ENCODE assay signal across 9 cellular contexts in genomic region chr5:124729687-124730359, GRCh38. TPM values are rescaled to one million over a fixed set of nuclear protein-coding genes. Genes with fewer than 3 reads are reported as not detected.
DNase-seq lines count a peak whose midpoint lies in the region; FAIRE-seq and TF ChIP-seq lines count a peak whose summit lies in the region.
"Had no signal": no experiment of that assay in that cellular context is flagged by ENCODE, and none has a peak within 500 bp of the region (broad histone marks: within the 10 kb centered on the region; RNA-seq: fewer than 3 reads in every experiment).

No MANE protein-coding gene starts in this region.

- H3K4me1 Mint-ChIP-seq in Calu3 (ENCODE audit: low read depth, unreplicated experiment), result peaks cover 24% of the 10 kb centered on the region

- intact Hi-C loops in Calu3 (cut with micrococcal nuclease; ENCODE audit: unreplicated experiment), result no loop called here

- no peak overlapping the region for H3K4me3 Mint-ChIP-seq in Calu3 (ENCODE audit: low read depth, unreplicated experiment)

- no peak overlapping the region for H3K27ac Mint-ChIP-seq in Calu3 (ENCODE audit: unreplicated experiment)

- no TSS peak for BruUV-seq in Calu3 (replicated peaks; lab: Mats Ljungman, UMichigan)

- CTCF ChIA-PET in Calu3 (lab: Charles Lee), result interaction anchor here (0.8 to 0.9 kb wide), 2 partner anchors 9 to 10 kb away, joined by 3 read pairs; no protein-coding TSS in a partner anchor

- FAIRE-seq in GM18507 (lab: Jason Lieb, UNC) (peak; percentile 77), RCC 7860 (lab: Jason Lieb, UNC) (peak; percentile 74)

- no peaks in the 10 kb centered on the region for H3K36me3 Mint-ChIP-seq in Calu3 (ENCODE audit: insufficient read depth, unreplicated experiment)

- H3K9me3 Mint-ChIP-seq in Calu3 (ENCODE audit: low read depth, unreplicated experiment), result no peaks in the 10 kb centered on the region

- no peaks in the 10 kb centered on the region for H3K27me3 Mint-ChIP-seq in Calu3 (ENCODE audit: unreplicated experiment)

- TF ChIP-seq CTCF in Calu3 (IDR thresholded peaks at IDR 0.05; ENCODE audit: unreplicated experiment), result no peak

- DNase-seq in GM18507 (ENCODE audit: extremely low spot score, insufficient read length, low read depth) (no peak), H4 (ENCODE audit: low spot score) (peak; percentile 91), RCC 7860 (ENCODE audit: low spot score) (no peak), myocyte (ENCODE audit: low read depth) (peak; percentile 64), HPDE6-E6E7 (ENCODE audit: extremely low spot score) (no peak), Calu3 (no peak), DMS53 treated with DMSO at 0.1 percent for 48 hours (lab: John Stamatoyannopoulos, UW; ENCODE audit: unreplicated experiment) (no peak)
- DNase-seq in effector CD8-positive, alpha-beta T cell (lab: John Stamatoyannopoulos, UW), result no peak
- DNase-seq: WERI-Rb-1 had no signal

RNA-seq across cellular contexts. Expression of gene ZNF608, which starts 16.6 kb away (rescaled TPM):
- total RNA-seq in H4 (2014; rRNA removed; shearing (Covaris generic)), result 20.8 and 28.0 TPM in 2 replicates
- total RNA-seq in myocyte, result 41.1 and 43.9 TPM in 2 replicates
- polyA plus RNA-seq in myocyte (2012), result 7.8 TPM
- total RNA-seq in Calu3 (2022), result 7.3 and 8.4 TPM in 2 replicates

Comparison
In these comparisons a context has a peak if more than half of its experiments do, and no peak if none do; other contexts are left out.
1. DNase-seq: peak in H4 (single experiment) and myocyte (single experiment); none in GM18507 (single experiment), RCC 7860 (single experiment), HPDE6-E6E7 (single experiment), Calu3 (single experiment), effector CD8-positive, alpha-beta T cell (single experiment) and DMS53 treated with DMSO at 0.1 percent for 48 hours (single experiment).